2 cellular contexts compared by ENCODE assay signal in genomic region chr9:129183495-129184308, GRCh38.
A peak's percentile ranks its signal among the peaks of the same experiment; 100 is the strongest.
TF ChIP-seq lines count a peak whose summit lies in the region.

No MANE protein-coding gene starts in this region.

TF ChIP-seq in H1, 55 proteins besides CTCF, POLR2A, EP300 and RAD21:
- TF ChIP-seq POU5F1 (IDR thresholded peaks at IDR 0.05; ENCODE audit: low read depth, low read length) (no peak), RXRA (IDR thresholded peaks at IDR 0.05; ENCODE audit: insufficient read depth, low read depth, low read length) (no peak), HDAC2 (IDR thresholded peaks at IDR 0.05; ENCODE audit: borderline replicate concordance in 1 of 2, low read depth in 2 of 2, low read length in 2 of 2) (no peak), HDAC6 (IDR thresholded peaks at IDR 0.05; ENCODE audit: low read depth, low read length) (no peak), GABPA (IDR thresholded peaks at IDR 0.05; ENCODE audit: borderline replicate concordance, insufficient read depth, low read length) (no peak), SRF (IDR thresholded peaks at IDR 0.05; ENCODE audit: low read depth, low read length) (peak; percentile 66)
TF ChIP-seq in H1: peak in this region for 1.

TF ChIP-seq in HEK293T, 16 proteins besides CTCF, POLR2A, EP300 and RAD21:
- no peak for TF ChIP-seq FOXA1 (IDR thresholded peaks at IDR 0.05)
- TF ChIP-seq CTBP1 (IDR thresholded peaks at IDR 0.05; ENCODE audit: borderline replicate concordance): no peak
- TF ChIP-seq LEF1 (IDR thresholded peaks at IDR 0.05; ENCODE audit: borderline replicate concordance): no peak
- no peak for TF ChIP-seq SP1 (IDR thresholded peaks at IDR 0.05)
- TF ChIP-seq TARDBP (IDR thresholded peaks at IDR 0.05): no peak
- no peak for TF ChIP-seq ARNT (IDR thresholded peaks at IDR 0.05)
- no peak for TF ChIP-seq NFRKB (IDR thresholded peaks at IDR 0.05)
- no peak for TF ChIP-seq L3MBTL2 (conservative IDR thresholded peaks at IDR 0.05)
- no peak for TF ChIP-seq FOXK2 (IDR thresholded peaks at IDR 0.05)
- TF ChIP-seq HDGF (IDR thresholded peaks at IDR 0.05; ENCODE audit: borderline replicate concordance): no peak
- TF ChIP-seq BHLHE40 (IDR thresholded peaks at IDR 0.05; ENCODE audit: borderline replicate concordance): no peak
- no peak for TF ChIP-seq PKNOX1 (IDR thresholded peaks at IDR 0.05)
- TF ChIP-seq FOXM1 (IDR thresholded peaks at IDR 0.05; ENCODE audit: borderline replicate concordance): no peak
- TF ChIP-seq ELF4 (IDR thresholded peaks at IDR 0.05): no peak
- TF ChIP-seq SUZ12 (IDR thresholded peaks at IDR 0.05): no peak
